Comparison of ENCODE assay signal across 25 cellular contexts in the genomic region with DNA sequence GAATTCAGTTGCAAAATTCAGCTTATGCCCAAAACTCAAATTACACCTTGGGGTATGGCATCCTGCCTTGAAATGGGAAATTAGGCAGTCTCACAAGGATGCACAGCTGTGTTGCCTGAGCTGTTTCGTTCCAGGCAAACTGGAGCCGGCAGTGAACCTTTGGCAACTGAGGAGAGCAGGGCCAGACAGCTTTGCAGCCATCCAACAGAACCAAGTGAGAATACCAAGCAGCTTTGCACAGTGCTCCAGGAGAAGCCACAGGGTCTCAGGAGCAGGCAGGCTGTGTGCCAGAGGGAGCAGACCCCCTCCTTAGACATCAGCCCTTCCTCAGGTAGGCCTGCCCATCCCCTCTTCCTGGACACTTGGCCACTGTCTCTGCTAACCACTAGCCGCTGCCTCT. TPM values are rescaled to one million over a fixed set of nuclear protein-coding genes. Genes with fewer than 3 reads are reported as not detected.
DNase-seq lines count a peak whose midpoint lies in the region; ATAC-seq and TF ChIP-seq lines count a peak whose summit lies in the region.
"Had no signal": no experiment of that assay in that cellular context is flagged by ENCODE, and none has a peak within 500 bp of the region (broad histone marks: within the 10 kb centered on the region; RNA-seq: fewer than 3 reads in every experiment).

No MANE protein-coding gene starts in this region.

- ATAC-seq in HG03571 (IDR thresholded peaks at IDR 0.05; ENCODE audit: unreplicated experiment) = no peak
- ATAC-seq: A549, GM12878, GM23338, HCT116 had no signal

- peaks cover 37% of the 10 kb centered on the region for H3K27me3 Mint-ChIP-seq in osteocyte (ENCODE audit: unreplicated experiment)
- H3K27me3 Mint-ChIP-seq: CD4-positive, alpha-beta T cell had no signal

- no peaks in the 10 kb centered on the region for H3K27me3 ChIP-seq in dorsolateral prefrontal cortex
- H3K27me3 ChIP-seq: BE2C; BLaER1 treated with 17β-estradiol and CSF1 and Interleukin-3, amounts not matched to agents 10 nM and 100 nM had no signal

- TF ChIP-seq CTCF in dorsolateral prefrontal cortex (IDR thresholded peaks at IDR 0.05 in 54 of 56, conservative IDR thresholded peaks at IDR 0.05 in 2 of 56; ENCODE audit: low read depth in 1 of 56, partially characterized antibody in 56 of 56) (no peak), osteocyte (IDR thresholded peaks at IDR 0.05) (no peak)

- H3K27ac Mint-ChIP-seq in osteocyte (ENCODE audit: unreplicated experiment) = no peak overlapping the region
- H3K27ac Mint-ChIP-seq: CD14-positive monocyte; CD4-positive, alpha-beta T cell; CD8-positive, alpha-beta memory T cell; GM23338; H9 had no signal

- H3K27ac ChIP-seq in angular gyrus (ENCODE audit: low read depth, low read length) (peak overlapping the region; percentile 23), dorsolateral prefrontal cortex (peak overlapping the region in 32 of 59 donors; percentile 2 to 70 (median 34)), temporal lobe (ENCODE audit: low read depth, low read length) (peak overlapping the region; percentile 23)
- H3K27ac ChIP-seq: A549; BLaER1 treated with 17β-estradiol and CSF1 and Interleukin-3, amounts not matched to agents 10 nM and 100 nM had no signal

- H3K36me3 Mint-ChIP-seq in osteocyte (ENCODE audit: unreplicated experiment) = no peaks in the 10 kb centered on the region
- H3K36me3 Mint-ChIP-seq: CD14-positive monocyte; CD8-positive, alpha-beta memory T cell had no signal

- intact Hi-C loops in dorsolateral prefrontal cortex (cut with DNase I) = no loop called here

- DNase-seq in dorsolateral prefrontal cortex = no peak
- peak; percentile 69 for DNase-seq in osteocyte (ENCODE audit: extremely low spot score, unreplicated experiment)
- DNase-seq in HUDEP-2 (lab: John Stamatoyannopoulos, UW; ENCODE audit: unreplicated experiment in 76 of 76) = no peak
- no peak for DNase-seq in pons (ENCODE audit: low spot score)
- DNase-seq: 8988T; ACHN; AML-193; BE2C; CD4-positive, alpha-beta T cell; CD8-positive, alpha-beta memory T cell; DMS 273 treated with DMSO at 0.1 percent for 48 hours; DMS79; EL; GDM1; H9 had no signal

- no peaks in the 10 kb centered on the region for H3K9me3 Mint-ChIP-seq in osteocyte (ENCODE audit: unreplicated experiment)
- H3K9me3 Mint-ChIP-seq: CD14-positive monocyte; CD4-positive, alpha-beta T cell; CD8-positive, alpha-beta memory T cell; GM23338; H9 had no signal

- H3K4me3 Mint-ChIP-seq in osteocyte (ENCODE audit: unreplicated experiment) = no peak overlapping the region
- H3K4me3 Mint-ChIP-seq: CD14-positive monocyte; CD4-positive, alpha-beta T cell; CD8-positive, alpha-beta memory T cell; GM23338; H9 had no signal

- H3K4me1 Mint-ChIP-seq in osteocyte (ENCODE audit: unreplicated experiment) = no peaks in the 10 kb centered on the region
- H3K4me1 Mint-ChIP-seq: CD14-positive monocyte had no signal

- H3K4me3 ChIP-seq in dorsolateral prefrontal cortex = no peak overlapping the region
- H3K4me3 ChIP-seq: A549; BLaER1 treated with 17β-estradiol and CSF1 and Interleukin-3, amounts not matched to agents 10 nM and 100 nM; GM12878; GM23338 had no signal

RNA-seq across cellular contexts. Expression of gene BFSP2, which starts 32.4 kb away (rescaled TPM):
- total RNA-seq in dorsolateral prefrontal cortex (1 to 10 TPM in 19 of 120 experiments, under 1 TPM in 4, not detected in 97; 0.69 to 3.3 (median 1.4) TPM), osteocyte (not detected in 2 replicates), temporal lobe (0.25 TPM)
- total RNA-seq: CD4-positive, alpha-beta T cell; CD8-positive, alpha-beta memory T cell; GM23338; H4; H9 had no signal
